ENCODE assay signal across 8 cellular contexts in genomic region chr2:222424281-222424728, GRCh38. TPM values are rescaled to one million over a fixed set of nuclear protein-coding genes. Genes with fewer than 3 reads are reported as not detected.
DNase-seq lines count a peak whose midpoint lies in the region; ATAC-seq and TF ChIP-seq lines count a peak whose summit lies in the region.

A gene with protein sequence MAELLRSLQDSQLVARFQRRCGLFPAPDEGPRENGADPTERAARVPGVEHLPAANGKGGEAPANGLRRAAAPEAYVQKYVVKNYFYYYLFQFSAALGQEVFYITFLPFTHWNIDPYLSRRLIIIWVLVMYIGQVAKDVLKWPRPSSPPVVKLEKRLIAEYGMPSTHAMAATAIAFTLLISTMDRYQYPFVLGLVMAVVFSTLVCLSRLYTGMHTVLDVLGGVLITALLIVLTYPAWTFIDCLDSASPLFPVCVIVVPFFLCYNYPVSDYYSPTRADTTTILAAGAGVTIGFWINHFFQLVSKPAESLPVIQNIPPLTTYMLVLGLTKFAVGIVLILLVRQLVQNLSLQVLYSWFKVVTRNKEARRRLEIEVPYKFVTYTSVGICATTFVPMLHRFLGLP (plus strand): TSS chr2:222424543. CDS start chr2:222424603, 60 bp downstream.

- peak within 1 kb of the TSS; percentile 86 for H3K27ac Mint-ChIP-seq in CD4-positive, alpha-beta T cell
- peak within 1 kb of the TSS; percentile 99 for H3K27ac Mint-ChIP-seq in activated T-helper 1 cell treated with anti-CD3 and anti-CD28 coated beads, Interleukin-12 subunit alpha, Interleukin-12 subunit beta, Interleukin-2, Interleukin-4 antibody, amounts not matched to agents 30 ng/mL and 10 ng/mL and 1 ng/mL, durations not matched to agents 14 hours and 24 hours and 36 hours

- no peaks in the 10 kb centered on the region for H3K9me3 Mint-ChIP-seq in CD4-positive, alpha-beta T cell
- H3K9me3 Mint-ChIP-seq in activated T-helper 1 cell treated with anti-CD3 and anti-CD28 coated beads, Interleukin-12 subunit alpha, Interleukin-12 subunit beta, Interleukin-2, Interleukin-4 antibody, amounts not matched to agents 30 ng/mL and 10 ng/mL and 1 ng/mL, durations not matched to agents 14 hours and 24 hours and 36 hours = peaks cover 9% of the 10 kb centered on the region

- H3K36me3 Mint-ChIP-seq in CD4-positive, alpha-beta T cell (ENCODE audit: low read depth) = peaks cover 7% of the 10 kb centered on the region
- H3K36me3 Mint-ChIP-seq in activated T-helper 1 cell treated with anti-CD3 and anti-CD28 coated beads, Interleukin-12 subunit alpha, Interleukin-12 subunit beta, Interleukin-2, Interleukin-4 antibody, amounts not matched to agents 30 ng/mL and 10 ng/mL and 1 ng/mL, durations not matched to agents 14 hours and 24 hours and 36 hours (ENCODE audit: low read depth) = peaks cover 16% of the 10 kb centered on the region

- CTCF ChIA-PET in CD4-positive, alpha-beta T cell (lab: Charles Lee) = no interaction called here
- CTCF ChIA-PET in PC-3 (lab: Charles Lee) = no interaction called here

- POLR2A ChIA-PET in CD4-positive, alpha-beta T cell (lab: Charles Lee) = no interaction called here
- POLR2A ChIA-PET in PC-3 (lab: Charles Lee; ENCODE audit: unreplicated experiment) = no interaction called here

- H3K4me1 ChIP-seq in skeletal muscle satellite cell (ENCODE audit: control insufficient read depth, insufficient read depth, low read length) (no peaks in the 10 kb centered on the region), PC-3 (ENCODE audit: insufficient read depth, low read length) (no peaks in the 10 kb centered on the region)

- no peak for TF ChIP-seq CTCF in CD4-positive, alpha-beta T cell (IDR thresholded peaks at IDR 0.05)
- no peak for TF ChIP-seq CTCF in PC-3 (conservative IDR thresholded peaks at IDR 0.05; ENCODE audit: low read depth, low read length)

- H3F3A ChIP-seq in PC-3 (ENCODE audit: low read length, unreplicated experiment) = no peaks in the 10 kb centered on the region

- no peaks in the 10 kb centered on the region for H3K79me2 ChIP-seq in PC-3 (ENCODE audit: low read length)

- H3K9ac ChIP-seq in skeletal muscle satellite cell (ENCODE audit: low read depth, low read length) (no peak within 1 kb of the TSS), PC-3 (ENCODE audit: low read length) (no peak within 1 kb of the TSS)

- peak within 1 kb of the TSS; percentile 62 for H3K4me3 ChIP-seq in skeletal muscle satellite cell (ENCODE audit: low read length)
- no peak within 1 kb of the TSS for H3K4me3 ChIP-seq in PC-3 (ENCODE audit: low read length)

- peak within 1 kb of the TSS; percentile 98 for H3K4me3 Mint-ChIP-seq in CD4-positive, alpha-beta T cell
- peak within 1 kb of the TSS; percentile 99 for H3K4me3 Mint-ChIP-seq in activated T-helper 1 cell treated with anti-CD3 and anti-CD28 coated beads, Interleukin-12 subunit alpha, Interleukin-12 subunit beta, Interleukin-2, Interleukin-4 antibody, amounts not matched to agents 30 ng/mL and 10 ng/mL and 1 ng/mL, durations not matched to agents 14 hours and 24 hours and 36 hours

- peaks cover 64% of the 10 kb centered on the region for H3K27me3 Mint-ChIP-seq in CD4-positive, alpha-beta T cell
- peaks cover 13% of the 10 kb centered on the region for H3K27me3 Mint-ChIP-seq in activated T-helper 1 cell treated with anti-CD3 and anti-CD28 coated beads, Interleukin-12 subunit alpha, Interleukin-12 subunit beta, Interleukin-2, Interleukin-4 antibody, amounts not matched to agents 30 ng/mL and 10 ng/mL and 1 ng/mL, durations not matched to agents 14 hours and 24 hours and 36 hours (ENCODE audit: insufficient read depth)

- intact Hi-C loops in CD4-positive, alpha-beta T cell (cut with DNase I, micrococcal nuclease) = loop anchor here in 1 of 2 experiments (10.0 kb wide), 1 partner anchor 110 kb away; no protein-coding TSS in a partner anchor
- intact Hi-C loops in activated T-helper 1 cell treated with anti-CD3 and anti-CD28 coated beads, Interleukin-12 subunit alpha, Interleukin-12 subunit beta, Interleukin-2, Interleukin-4 antibody, amounts not matched to agents 30 ng/mL and 10 ng/mL and 1 ng/mL, durations not matched to agents 14 hours and 24 hours and 36 hours (cut with micrococcal nuclease) = loop anchor here (2.0 to 10.0 kb wide), 3 partner anchors 136 to 1600 kb away; no protein-coding TSS in a partner anchor
- intact Hi-C loops in left ventricle myocardium superior (cut with micrococcal nuclease) = no loop called here
- intact Hi-C loops in PC-3 (cut with micrococcal nuclease) = no loop called here

- H3K4me2 ChIP-seq in skeletal muscle satellite cell (ENCODE audit: low read length) (peak within 1 kb of the TSS; percentile 77), PC-3 (ENCODE audit: low read length) (no peak within 1 kb of the TSS)

- peaks cover 29% of the 10 kb centered on the region for H3K27me3 ChIP-seq in CD4-positive, alpha-beta T cell (ENCODE audit: control insufficient read depth, insufficient read depth, low read length)
- H3K27me3 ChIP-seq in skeletal muscle satellite cell (ENCODE audit: control insufficient read depth, insufficient read depth, low read length) (peaks cover 38% of the 10 kb centered on the region), PC-3 (ENCODE audit: low read length) (peaks cover 63% of the 10 kb centered on the region)

- H3K9me2 ChIP-seq in PC-3 (replicated peaks; ENCODE audit: low read length) = no peaks in the 10 kb centered on the region

- ATAC-seq in CD4-positive, alpha-beta T cell (ENCODE audit: poor library complexity) = peak; percentile 27
- ATAC-seq in GM19438 (IDR thresholded peaks at IDR 0.05; ENCODE audit: low read depth, unreplicated experiment) (peak; percentile 26), HG03521 (IDR thresholded peaks at IDR 0.05; ENCODE audit: unreplicated experiment) (peak; percentile 36), left ventricle myocardium superior (peak; percentile 76), PC-3 (no peak), GM18517 (IDR thresholded peaks at IDR 0.05; ENCODE audit: unreplicated experiment) (no peak)

- no TSS peak for BruUV-seq in PC-3 (replicated peaks; lab: Mats Ljungman, UMichigan)

- H3K36me3 ChIP-seq in skeletal muscle satellite cell (ENCODE audit: insufficient read depth, low read length) = no peaks in the 10 kb centered on the region
- no peaks in the 10 kb centered on the region for H3K36me3 ChIP-seq in PC-3 (ENCODE audit: low read depth, low read length)

- peak in 3 of 10 experiments; percentile 2 to 33 (median 19) for DNase-seq in CD4-positive, alpha-beta T cell
- peak; percentile 14 for DNase-seq in activated T-helper 1 cell treated with anti-CD3 and anti-CD28 coated beads, Interleukin-12 subunit alpha, Interleukin-12 subunit beta, Interleukin-2, Interleukin-4 antibody, amounts not matched to agents 30 ng/mL and 10 ng/mL and 1 ng/mL, durations not matched to agents 14 hours and 24 hours and 36 hours (ENCODE audit: low spot score)
- DNase-seq in left ventricle myocardium superior (peak; percentile 44), PC-3 (no peak)

- no peak within 1 kb of the TSS for H3K27ac ChIP-seq in CD4-positive, alpha-beta T cell (ENCODE audit: low read depth, low read length)
- no peak within 1 kb of the TSS for H3K27ac ChIP-seq in PC-3 (ENCODE audit: low read length)

- H3K9me3 ChIP-seq in CD4-positive, alpha-beta T cell (ENCODE audit: control insufficient read depth, low read length) = no peaks in the 10 kb centered on the region
- no peaks in the 10 kb centered on the region for H3K9me3 ChIP-seq in skeletal muscle satellite cell (replicated peaks; ENCODE audit: low read length)
- H3K9me3 ChIP-seq in PC-3 (ENCODE audit: low read length) = no peaks in the 10 kb centered on the region

- no peaks in the 10 kb centered on the region for H4K20me1 ChIP-seq in PC-3 (ENCODE audit: low read length)

- peaks cover 49% of the 10 kb centered on the region for H3K4me1 Mint-ChIP-seq in CD4-positive, alpha-beta T cell (ENCODE audit: low read depth)
- H3K4me1 Mint-ChIP-seq in activated T-helper 1 cell treated with anti-CD3 and anti-CD28 coated beads, Interleukin-12 subunit alpha, Interleukin-12 subunit beta, Interleukin-2, Interleukin-4 antibody, amounts not matched to agents 30 ng/mL and 10 ng/mL and 1 ng/mL, durations not matched to agents 14 hours and 24 hours and 36 hours (ENCODE audit: low read depth) = peaks cover 53% of the 10 kb centered on the region

- H2AFZ ChIP-seq in PC-3 (ENCODE audit: low read length) = no peak within 1 kb of the TSS

RNA-seq across cellular contexts. Expression of the gene that starts here (rescaled TPM):
- total RNA-seq in CD4-positive, alpha-beta T cell = 1 to 10 TPM; 1.7 TPM
- 29.5 and 31.2 TPM in 2 replicates for total RNA-seq in activated T-helper 1 cell treated with anti-CD3 and anti-CD28 coated beads, Interleukin-12 subunit alpha, Interleukin-12 subunit beta, Interleukin-2, Interleukin-4 antibody, amounts not matched to agents 30 ng/mL and 10 ng/mL and 1 ng/mL, durations not matched to agents 14 hours and 24 hours and 36 hours
- total RNA-seq in left ventricle myocardium superior (30.6 TPM), PC-3 (2014; rRNA removed) (not detected in 2 replicates)
- total RNA-seq in skeletal muscle satellite cell (2012; rRNA removed) = not detected in 2 replicates

Comparison
In these comparisons a context has a peak if more than half of its experiments do, and no peak if none do; other contexts are left out.
1. RNA of the gene that starts here (total RNA-seq): 29.5 to 31.2 TPM in activated T-helper 1 cell treated with anti-CD3 and anti-CD28 coated beads, Interleukin-12 subunit alpha, Interleukin-12 subunit beta, Interleukin-2, Interleukin-4 antibody, amounts not matched to agents 30 ng/mL and 10 ng/mL and 1 ng/mL, durations not matched to agents 14 hours and 24 hours and 36 hours and 30.6 TPM in left ventricle myocardium superior (single experiment); 1.7 TPM in CD4-positive, alpha-beta T cell and not detected in PC-3; every median in the first group is over 10 times any median in the second.
2. ATAC-seq: peak in CD4-positive, alpha-beta T cell (single experiment), GM19438 (single experiment), HG03521 (single experiment) and left ventricle myocardium superior (single experiment); none in PC-3 (single experiment) and GM18517 (single experiment).